In genomic region chr12:84974177-84974815, GRCh38 we compare ENCODE assay signal across 15 cellular contexts.
"Had no signal": no experiment of that assay in that cellular context is flagged by ENCODE, and none has a peak within 500 bp of the region (broad histone marks: within the 10 kb centered on the region; RNA-seq: fewer than 3 reads in every experiment).

No MANE protein-coding gene starts in this region.

- DNase-seq: activated B cell treated with CpG ODN at 0.5 μM for 24 hours; activated CD4-positive, alpha-beta memory T cell treated with anti-CD3 and anti-CD28 coated beads for 36 hours; activated CD4-positive, alpha-beta T cell treated with anti-CD3 and anti-CD28 coated beads for 4 hours; effector CD4-positive, alpha-beta T cell; left lung; psoas muscle; stimulated activated CD8-positive, alpha-beta memory T cell treated with anti-CD3 and anti-CD28 coated beads, Interleukin-4, amount 100 ng/mL, for 48 hours; stimulated activated naive CD4-positive, alpha-beta T cell; thyroid gland had no signal

- H3K4me2 ChIP-seq: hepatocyte had no signal

- H3K4me3 ChIP-seq: hepatocyte, left lung, psoas muscle, thyroid gland had no signal

- H3K4me1 Mint-ChIP-seq: activated B cell treated with CpG ODN at 0.5 μM for 24 hours had no signal

- H3K9me3 Mint-ChIP-seq: activated B cell treated with CpG ODN at 0.5 μM for 24 hours; activated CD4-positive, alpha-beta memory T cell treated with anti-CD3 and anti-CD28 coated beads for 36 hours; neural crest cell; T-helper 2 cell treated with Interferon-gamma antibody and Interleukin-4, amounts not matched to agents 5 μg/mL and 100 μg/mL, for 36 hours had no signal

- H3K36me3 Mint-ChIP-seq: activated CD4-positive, alpha-beta memory T cell treated with anti-CD3 and anti-CD28 coated beads for 36 hours; activated naive CD8-positive, alpha-beta T cell had no signal

- H3K36me3 ChIP-seq: left lung, thyroid gland had no signal

- H3K27ac ChIP-seq: hepatocyte, left lung, psoas muscle, thyroid gland had no signal

- H3K4me3 Mint-ChIP-seq: activated B cell treated with CpG ODN at 0.5 μM for 24 hours; activated CD4-positive, alpha-beta memory T cell treated with anti-CD3 and anti-CD28 coated beads for 36 hours; activated naive CD8-positive, alpha-beta T cell; neural crest cell; T-helper 2 cell treated with Interferon-gamma antibody and Interleukin-4, amounts not matched to agents 5 μg/mL and 100 μg/mL, for 36 hours had no signal

- H3K9me3 ChIP-seq: left lung, psoas muscle, thyroid gland had no signal

- H3K27me3 Mint-ChIP-seq: activated B cell treated with CpG ODN at 0.5 μM for 24 hours; activated CD4-positive, alpha-beta memory T cell treated with anti-CD3 and anti-CD28 coated beads for 36 hours; activated naive CD8-positive, alpha-beta T cell had no signal

- H2AFZ ChIP-seq: hepatocyte had no signal

- ATAC-seq: esophagus mucosa, left lung, psoas muscle, sciatic nerve had no signal

- H3K79me2 ChIP-seq: hepatocyte had no signal

- H3K27me3 ChIP-seq: hepatocyte, left lung, thyroid gland had no signal

- H3K4me1 ChIP-seq: left lung, psoas muscle, thyroid gland had no signal

- H3K27ac Mint-ChIP-seq: activated B cell treated with CpG ODN at 0.5 μM for 24 hours; activated CD4-positive, alpha-beta memory T cell treated with anti-CD3 and anti-CD28 coated beads for 36 hours; activated naive CD8-positive, alpha-beta T cell; T-helper 2 cell treated with Interferon-gamma antibody and Interleukin-4, amounts not matched to agents 5 μg/mL and 100 μg/mL, for 36 hours had no signal
